ENCODE assay signal across 12 cellular contexts in genomic region chr1:219661464-219662092, GRCh38. TPM values are rescaled to one million over a fixed set of nuclear protein-coding genes. Genes with fewer than 3 reads are reported as not detected.
DNase-seq lines count a peak whose midpoint lies in the region; ATAC-seq and TF ChIP-seq lines count a peak whose summit lies in the region.
"Had no signal": no experiment of that assay in that cellular context is flagged by ENCODE, and none has a peak within 500 bp of the region (broad histone marks: within the 10 kb centered on the region; RNA-seq: fewer than 3 reads in every experiment).

No MANE protein-coding gene starts in this region.

- no peak overlapping the region for H3K18ac ChIP-seq in neuronal stem cell (ENCODE audit: low read length)

- 0 out of 2 replicates have a peak overlapping the region, but pooled peaks have one; percentile 53 for H3K4me2 ChIP-seq in DOHH2 (ENCODE audit: low read length)
- H3K4me2 ChIP-seq in PC-3 (ENCODE audit: low read length), result peak overlapping the region; percentile 60
- no peak overlapping the region for H3K4me2 ChIP-seq in neuronal stem cell (ENCODE audit: insufficient read depth, low read length, poor library complexity, severe bottlenecking)

- no peak overlapping the region for H3K4ac ChIP-seq in neuronal stem cell (ENCODE audit: low read length)

- H3K79me2 ChIP-seq in DOHH2 (ENCODE audit: control insufficient read depth, low read length), result no peaks in the 10 kb centered on the region
- H3K79me2 ChIP-seq in PC-3 (ENCODE audit: low read length), result no peaks in the 10 kb centered on the region

- H2AFZ ChIP-seq in PC-3 (ENCODE audit: low read length), result peak overlapping the region; percentile 51
- peak overlapping the region; percentile 63 for H2AFZ ChIP-seq in neuronal stem cell (ENCODE audit: low read length)

- H2AK5ac ChIP-seq in neuronal stem cell (ENCODE audit: low read depth, low read length), result no peak overlapping the region

- no peak overlapping the region for H3K9ac ChIP-seq in PC-3 (ENCODE audit: low read length)
- H3K9ac ChIP-seq in neuronal stem cell (ENCODE audit: low read depth, low read length, poor library complexity), result no peak overlapping the region

- no peaks in the 10 kb centered on the region for H4K20me1 ChIP-seq in DOHH2 (ENCODE audit: control insufficient read depth, insufficient read depth, low read depth, low read length)
- no peaks in the 10 kb centered on the region for H4K20me1 ChIP-seq in PC-3 (ENCODE audit: low read length)

- H3K27ac ChIP-seq in DOHH2 (ENCODE audit: low read depth, low read length) (no peak overlapping the region), PC-3 (ENCODE audit: low read length) (no peak overlapping the region), neuronal stem cell (replicated peaks; ENCODE audit: low read length) (no peak overlapping the region), spleen (no peak overlapping the region)
- H3K27ac ChIP-seq: Peyer's patch had no signal

- no peak overlapping the region for H3K23ac ChIP-seq in neuronal stem cell (ENCODE audit: low read depth, low read length, poor library complexity)

- H3K9me2 ChIP-seq in DOHH2 (replicated peaks; ENCODE audit: control insufficient read depth, low read length), result no peaks in the 10 kb centered on the region
- no peaks in the 10 kb centered on the region for H3K9me2 ChIP-seq in PC-3 (replicated peaks; ENCODE audit: low read length)

- CTCF ChIA-PET in PC-3 (lab: Charles Lee), result interaction anchor here (0.5 to 1.3 kb wide), 9 partner anchors 47 to 1332 kb away, joined by 3 to 13 read pairs (median 4); no protein-coding TSS in a partner anchor

- H3K27me3 ChIP-seq in DOHH2 (ENCODE audit: control insufficient read depth, low read length) (peaks cover 13% of the 10 kb centered on the region), PC-3 (ENCODE audit: low read length) (no peaks in the 10 kb centered on the region), neuronal stem cell (ENCODE audit: control insufficient read depth in 3 of 3, insufficient read depth in 3 of 3, low read depth in 1 of 3, low read length in 3 of 3) (no peaks in the 10 kb centered on the region), spleen (replicated peaks in 1 of 7) (peaks cover 0 to 28% (median 0%) of the 10 kb centered on the region in 7 donors)
- H3K27me3 ChIP-seq: Peyer's patch had no signal

- H2BK5ac ChIP-seq in neuronal stem cell (ENCODE audit: low read length), result no peak overlapping the region

- H3K36me3 ChIP-seq in DOHH2 (ENCODE audit: control insufficient read depth, low read length) (no peaks in the 10 kb centered on the region), PC-3 (ENCODE audit: low read depth, low read length) (no peaks in the 10 kb centered on the region), neuronal stem cell (replicated peaks in 1 of 2; ENCODE audit: control insufficient read depth in 2 of 2, insufficient read depth in 2 of 2, low read length in 2 of 2) (no peaks in the 10 kb centered on the region), spleen (no peaks in the 10 kb centered on the region)
- H3K36me3 ChIP-seq: Peyer's patch had no signal

- POLR2A ChIA-PET in PC-3 (lab: Charles Lee; ENCODE audit: unreplicated experiment), result no interaction called here

- H3K4me1 ChIP-seq in DOHH2 (ENCODE audit: control insufficient read depth, low read length) (peaks cover 6% of the 10 kb centered on the region), PC-3 (ENCODE audit: insufficient read depth, low read length) (peaks cover 33% of the 10 kb centered on the region), neuronal stem cell (ENCODE audit: control insufficient read depth in 2 of 2, insufficient read depth in 1 of 2, low read depth in 1 of 2, low read length in 2 of 2) (peaks cover 3 to 9% of the 10 kb centered on the region in 2 donors), spleen (peaks cover 0 to 8% (median 5%) of the 10 kb centered on the region in 6 donors)
- H3K4me1 ChIP-seq: Peyer's patch had no signal

- no peak overlapping the region for H2BK120ac ChIP-seq in neuronal stem cell (ENCODE audit: low read depth, low read length)

- no peaks in the 10 kb centered on the region for H3F3A ChIP-seq in DOHH2 (ENCODE audit: control insufficient read depth, insufficient read depth)
- no peaks in the 10 kb centered on the region for H3F3A ChIP-seq in PC-3 (ENCODE audit: low read length, unreplicated experiment)

- intact Hi-C loops in PC-3 (cut with micrococcal nuclease) (loop anchor here (1.0 to 10.0 kb wide), 10 partner anchors 81 to 1362 kb away; no protein-coding TSS in a partner anchor), spleen (cut with DNase I; ENCODE audit: low total_unique reads) (no loop called here), left cardiac atrium (cut with DNase I) (loop anchor here in 1 of 2 donors (5.0 to 10.0 kb wide), 3 partner anchors 151 to 1327 kb away; no protein-coding TSS in a partner anchor)

- TF ChIP-seq CTCF in DOHH2 (IDR thresholded peaks at IDR 0.05; ENCODE audit: low read depth, low read length, poor library complexity, severe bottlenecking), result no peak
- no peak; the same call in 1 of the 2 replicates for TF ChIP-seq CTCF in PC-3 (conservative IDR thresholded peaks at IDR 0.05; ENCODE audit: low read depth, low read length)
- TF ChIP-seq CTCF in spleen (IDR thresholded peaks at IDR 0.05 in 8 of 11, conservative IDR thresholded peaks at IDR 0.05 in 3 of 11), result no peak

- no peak overlapping the region for H2BK12ac ChIP-seq in neuronal stem cell (ENCODE audit: low read length)

- BruUV-seq in PC-3 (replicated peaks; lab: Mats Ljungman, UMichigan), result no TSS peak

- no peak overlapping the region for H3K14ac ChIP-seq in neuronal stem cell (ENCODE audit: low read length)

- H3K79me1 ChIP-seq in neuronal stem cell (ENCODE audit: low read depth, low read length), result no peaks in the 10 kb centered on the region

- ATAC-seq in PC-3 (peak; percentile 4; the same call in 1 of the 2 replicates), HG03378 (IDR thresholded peaks at IDR 0.05; ENCODE audit: unreplicated experiment) (no peak), HG03460 (IDR thresholded peaks at IDR 0.05; ENCODE audit: unreplicated experiment) (no peak), left cardiac atrium (no peak)

- H2BK15ac ChIP-seq in neuronal stem cell (ENCODE audit: low read length), result no peak overlapping the region

- DNase-seq in PC-3, result peak; percentile 35
- DNase-seq in globus pallidus (ENCODE audit: low spot score), result peak; percentile 80
- no peak for DNase-seq in neuronal stem cell (ENCODE audit: low spot score)
- no peak for DNase-seq in spleen
- DNase-seq in left cardiac atrium, result no peak
- DNase-seq: activated T-cell treated with anti-CD3 and anti-CD28 coated beads, Interleukin-2, amount 50 U/mL, for 24 hours; DND-41 had no signal

- no peak for TF ChIP-seq POLR2A in spleen (IDR thresholded peaks at IDR 0.05)

- WGBS in neuronal stem cell (ENCODE audit: extremely low coverage in 2 of 2, insufficient read length in 2 of 2, insufficient replicate concordance in 1 of 2), 2 donors, result no CpG with 5 or more reads among the region's 8 CpGs
- WGBS in spleen, 5 donors, result 85 to 91% (median 87%) methylated on average over 8 of the region's 8 CpGs

- no peaks in the 10 kb centered on the region for H3K9me3 ChIP-seq in DOHH2 (ENCODE audit: control insufficient read depth, insufficient read depth, low read length)
- no peaks in the 10 kb centered on the region for H3K9me3 ChIP-seq in PC-3 (ENCODE audit: low read length)
- H3K9me3 ChIP-seq in neuronal stem cell (replicated peaks in 1 of 2; ENCODE audit: control insufficient read depth in 2 of 2, insufficient read depth in 1 of 2, low read depth in 1 of 2, low read length in 2 of 2), result no peaks in the 10 kb centered on the region
- no peaks in the 10 kb centered on the region for H3K9me3 ChIP-seq in spleen
- H3K9me3 ChIP-seq: Peyer's patch had no signal

- H4K8ac ChIP-seq in neuronal stem cell (ENCODE audit: low read depth, low read length), result no peak overlapping the region

- H4K91ac ChIP-seq in neuronal stem cell (ENCODE audit: low read depth, low read length, poor library complexity), result no peak overlapping the region

- no peak overlapping the region for H3K4me3 ChIP-seq in DOHH2 (ENCODE audit: low read length)
- 0 out of 2 replicates have a peak overlapping the region, but pooled peaks have one; percentile 5 for H3K4me3 ChIP-seq in PC-3 (ENCODE audit: low read length)
- H3K4me3 ChIP-seq in neuronal stem cell (ENCODE audit: low read length in 2 of 2), result no peak overlapping the region
- H3K4me3 ChIP-seq in spleen, result no peak overlapping the region

RNA-seq across cellular contexts. Expression of gene ZC3H11B, which starts 48.7 kb away (rescaled TPM):
- total RNA-seq in PC-3 (2014; rRNA removed) (not detected in 2 replicates), spleen (under 1 TPM in 3 of 7 donors, not detected in 4; 0.34 to 0.79 (median 0.64) TPM), left cardiac atrium (under 1 TPM in 1 of 2 donors, not detected in 1; 0.18 TPM)
- polyA plus RNA-seq in neuronal stem cell (2013, experiment 1 of 2), result 0.07 TPM
- polyA plus RNA-seq in neuronal stem cell (2013, experiment 2 of 2), result 0.07 TPM
- polyA plus RNA-seq in spleen, result under 1 TPM in 2 of 3 donors, not detected in 1; 0.02 to 0.09 TPM
- polyA plus RNA-seq: IgD-negative memory B cell had no signal

Comparison
In these comparisons a context has a peak if more than half of its experiments do, and no peak if none do; other contexts are left out.
1. DNase-seq: peak in PC-3 (single experiment) and globus pallidus (single experiment); none in neuronal stem cell (single experiment), spleen (single experiment) and left cardiac atrium (single experiment).